Comparison of ENCODE assay signal across 17 cellular contexts in genomic region chr12:112236786-112237185, GRCh38.
"Had no signal": no experiment of that assay in that cellular context is flagged by ENCODE, and none has a peak within 500 bp of the region (broad histone marks: within the 10 kb centered on the region; RNA-seq: fewer than 3 reads in every experiment).

No MANE protein-coding gene starts in this region.

- H3K9ac ChIP-seq: SK-N-SH had no signal

- H3K4me2 ChIP-seq: SK-N-SH had no signal

- H3K9me3 ChIP-seq: SK-N-SH had no signal

- DNase-seq: KBM-7, NCI-H1092, NCI-H1105 treated with DMSO at 0.1 percent for 48 hours, NCI-H1417 treated with DMSO at 0.1 percent for 48 hours, NCI-H146, NCI-H1694 treated with DMSO at 0.1 percent for 48 hours, NCI-H1930, NCI-H2081, NCI-H2107, NCI-H2227 treated with DMSO at 0.1 percent for 48 hours, NCI-H524, NCI-H526 treated with DMSO at 0.1 percent for 48 hours, NCI-H774, Right ventricle myocardium superior, RPMI8226, SK-N-SH, SW 1271 had no signal
